ENCODE assay signal across 2 cellular contexts in genomic region chr21:45995686-45996179, GRCh38.
TF ChIP-seq lines count a peak whose summit lies in the region.

No MANE protein-coding gene starts in this region.

TF ChIP-seq in GM23338, 12 proteins besides CTCF, POLR2A, EP300 and RAD21 (continued from another document):
- TF ChIP-seq ZNF462 (CRISPR knock-in tag; IDR thresholded peaks at IDR 0.05) (no peak), ZNF114 (CRISPR knock-in tag; IDR thresholded peaks at IDR 0.05) (no peak), ETS1 (IDR thresholded peaks at IDR 0.05) (no peak), EZH2phosphoT487 (IDR thresholded peaks at IDR 0.05; ENCODE audit: unreplicated experiment) (no peak), CREB1 (CRISPR knock-in tag; IDR thresholded peaks at IDR 0.05; ENCODE audit: low read depth) (no peak), REST (IDR thresholded peaks at IDR 0.05; ENCODE audit: unreplicated experiment) (no peak), EZH2 (IDR thresholded peaks at IDR 0.05; ENCODE audit: low read depth, unreplicated experiment) (no peak), POLR2AphosphoS5 (IDR thresholded peaks at IDR 0.05; ENCODE audit: low read depth) (no peak), STAT1 (IDR thresholded peaks at IDR 0.05; ENCODE audit: unreplicated experiment) (no peak), ZNF331 (CRISPR knock-in tag; IDR thresholded peaks at IDR 0.05; ENCODE audit: low read depth) (no peak)
TF ChIP-seq in GM23338: peak in this region for 0.

TF ChIP-seq in SK-N-SH treated with all-trans-retinoic acid at 6 μM for 48 hours, 23 proteins besides CTCF, POLR2A, EP300 and RAD21 (continued from another document):
- no peak for TF ChIP-seq CREB5 (CRISPR knock-in tag; IDR thresholded peaks at IDR 0.05; ENCODE audit: low read depth)
- TF ChIP-seq SNAI2 (CRISPR knock-in tag; IDR thresholded peaks at IDR 0.05) = no peak
